In genomic region chr11:11787305-11788066, GRCh38 we compare ENCODE assay signal across 8 cellular contexts. TPM values are rescaled to one million over a fixed set of nuclear protein-coding genes. Genes with fewer than 3 reads are reported as not detected.
DNase-seq lines count a peak whose midpoint lies in the region; ATAC-seq and TF ChIP-seq lines count a peak whose summit lies in the region.

No MANE protein-coding gene starts in this region.

- H3K27ac Mint-ChIP-seq in CD4-positive, CD25-positive, alpha-beta regulatory T cell: no peak overlapping the region
- H3K27ac Mint-ChIP-seq in activated naive CD8-positive, alpha-beta T cell treated with anti-CD3 and anti-CD28 coated beads, Interleukin-2, amount 50 U/mL, for 24 hours: no peak overlapping the region

- H3K4me1 ChIP-seq in CD4-positive, CD25-positive, alpha-beta regulatory T cell (ENCODE audit: control insufficient read depth, insufficient read depth, low read length, poor library complexity, severe bottlenecking): no peaks in the 10 kb centered on the region
- H3K4me1 ChIP-seq in left ventricle myocardium inferior: peaks cover 4% of the 10 kb centered on the region

- no peaks in the 10 kb centered on the region for H3K36me3 ChIP-seq in CD4-positive, CD25-positive, alpha-beta regulatory T cell (ENCODE audit: control insufficient read depth, insufficient read depth, low read length)
- H3K36me3 ChIP-seq in left ventricle myocardium inferior: no peaks in the 10 kb centered on the region

- DNase-seq in CD4-positive, CD25-positive, alpha-beta regulatory T cell: peak; percentile 53 to 66 (median 61)
- DNase-seq in NCI-H1092 (lab: John Stamatoyannopoulos, UW): peak; percentile 51
- peak; percentile 60 for DNase-seq in T follicular helper cell (ENCODE audit: low read depth)
- peak; percentile 74 for DNase-seq in activated naive CD8-positive, alpha-beta T cell treated with anti-CD3 and anti-CD28 coated beads, Interleukin-2, amount 50 U/mL, for 24 hours
- DNase-seq in left ventricle myocardium inferior: peak; percentile 53
- DNase-seq in retinal pigment epithelial cell (ENCODE audit: low read depth): peak; percentile 10
- DNase-seq in GOT3 (lab: John Stamatoyannopoulos, UW): no peak

- no peak overlapping the region for H3K27ac ChIP-seq in CD4-positive, CD25-positive, alpha-beta regulatory T cell (ENCODE audit: insufficient read depth, low read length, poor library complexity, severe bottlenecking)
- no peak overlapping the region for H3K27ac ChIP-seq in left ventricle myocardium inferior (replicated peaks)

- peaks cover 18% of the 10 kb centered on the region for H3K27me3 Mint-ChIP-seq in CD4-positive, CD25-positive, alpha-beta regulatory T cell
- peaks cover 6% of the 10 kb centered on the region for H3K27me3 Mint-ChIP-seq in activated naive CD8-positive, alpha-beta T cell treated with anti-CD3 and anti-CD28 coated beads, Interleukin-2, amount 50 U/mL, for 24 hours

- no peak overlapping the region for H3K4me3 Mint-ChIP-seq in CD4-positive, CD25-positive, alpha-beta regulatory T cell
- H3K4me3 Mint-ChIP-seq in activated naive CD8-positive, alpha-beta T cell treated with anti-CD3 and anti-CD28 coated beads, Interleukin-2, amount 50 U/mL, for 24 hours: no peak overlapping the region

- intact Hi-C loops in left ventricle myocardium inferior (cut with micrococcal nuclease): loop anchor here (2.0 to 10.0 kb wide), 2 partner anchors 751 to 853 kb away; no protein-coding TSS in a partner anchor

- peaks cover 3% of the 10 kb centered on the region for H3K27me3 ChIP-seq in CD4-positive, CD25-positive, alpha-beta regulatory T cell (ENCODE audit: control insufficient read depth, insufficient read depth, low read length)
- no peaks in the 10 kb centered on the region for H3K27me3 ChIP-seq in left ventricle myocardium inferior (ENCODE audit: low read depth)

- H3K4me1 Mint-ChIP-seq in CD4-positive, CD25-positive, alpha-beta regulatory T cell: peaks cover 0 to 1% (median 0%) of the 10 kb centered on the region in 4 donors
- H3K4me1 Mint-ChIP-seq in activated naive CD8-positive, alpha-beta T cell treated with anti-CD3 and anti-CD28 coated beads, Interleukin-2, amount 50 U/mL, for 24 hours: no peaks in the 10 kb centered on the region

- no peaks in the 10 kb centered on the region for H3K36me3 Mint-ChIP-seq in CD4-positive, CD25-positive, alpha-beta regulatory T cell
- no peaks in the 10 kb centered on the region for H3K36me3 Mint-ChIP-seq in activated naive CD8-positive, alpha-beta T cell treated with anti-CD3 and anti-CD28 coated beads, Interleukin-2, amount 50 U/mL, for 24 hours (ENCODE audit: low read depth)

- H3K4me3 ChIP-seq in CD4-positive, CD25-positive, alpha-beta regulatory T cell (ENCODE audit: low read depth, low read length): no peak overlapping the region
- H3K4me3 ChIP-seq in left ventricle myocardium inferior: no peak overlapping the region
- no peak overlapping the region for H3K4me3 ChIP-seq in retinal pigment epithelial cell (ENCODE audit: low read length)

- no peaks in the 10 kb centered on the region for H3K9me3 ChIP-seq in CD4-positive, CD25-positive, alpha-beta regulatory T cell (ENCODE audit: control insufficient read depth in 2 of 2, low read length in 2 of 2)
- no peaks in the 10 kb centered on the region for H3K9me3 ChIP-seq in left ventricle myocardium inferior (replicated peaks)

- peak; percentile 55 to 68 for ATAC-seq in CD4-positive, CD25-positive, alpha-beta regulatory T cell (ENCODE audit: low read depth in 2 of 2)
- ATAC-seq in GM19455 (IDR thresholded peaks at IDR 0.05; ENCODE audit: unreplicated experiment): peak; percentile 71
- peak; percentile 79 for ATAC-seq in activated naive CD8-positive, alpha-beta T cell treated with anti-CD3 and anti-CD28 coated beads, Interleukin-2, amount 50 U/mL, for 24 hours

- H3K9me3 Mint-ChIP-seq in CD4-positive, CD25-positive, alpha-beta regulatory T cell: peaks cover 0 to 1% (median 0%) of the 10 kb centered on the region in 7 donors
- no peaks in the 10 kb centered on the region for H3K9me3 Mint-ChIP-seq in activated naive CD8-positive, alpha-beta T cell treated with anti-CD3 and anti-CD28 coated beads, Interleukin-2, amount 50 U/mL, for 24 hours

- TF ChIP-seq CTCF in left ventricle myocardium inferior (IDR thresholded peaks at IDR 0.05; ENCODE audit: borderline replicate concordance): peak; percentile 91
- TF ChIP-seq CTCF in retinal pigment epithelial cell (conservative IDR thresholded peaks at IDR 0.05; ENCODE audit: low read depth, low read length): peak; percentile 81

RNA-seq across cellular contexts. Expression of gene USP47, which starts 54.3 kb away (rescaled TPM):
- total RNA-seq in CD4-positive, CD25-positive, alpha-beta regulatory T cell: 79.0 TPM
- polyA plus RNA-seq in CD4-positive, CD25-positive, alpha-beta regulatory T cell: 10 to 100 TPM; 35.7 to 50.1 (median 39.5) TPM
- total RNA-seq in left ventricle myocardium inferior: 53.7 TPM
